ENCODE assay signal across 13 cellular contexts in genomic region chr18:3747176-3747973, GRCh38.
DNase-seq lines count a peak whose midpoint lies in the region; ATAC-seq, FAIRE-seq and TF ChIP-seq lines count a peak whose summit lies in the region.
"Had no signal": no experiment of that assay in that cellular context is flagged by ENCODE, and none has a peak within 500 bp of the region (broad histone marks: within the 10 kb centered on the region; RNA-seq: fewer than 3 reads in every experiment).

No MANE protein-coding gene starts in this region.

- no peaks in the 10 kb centered on the region for H3K27me3 ChIP-seq in bronchial epithelial cell (ENCODE audit: control insufficient read depth, insufficient read depth, low read length)
- H3K27me3 ChIP-seq in lower lobe of right lung (ENCODE audit: low read depth), result no peaks in the 10 kb centered on the region
- H3K27me3 ChIP-seq: body of pancreas had no signal

- H3K4me1 ChIP-seq in lower lobe of right lung, result peaks cover 4% of the 10 kb centered on the region
- H3K4me1 ChIP-seq: body of pancreas had no signal

- TF ChIP-seq CTCF in bronchial epithelial cell (IDR thresholded peaks at IDR 0.05; ENCODE audit: insufficient read depth, low read length, severe bottlenecking), result no peak
- no peak for TF ChIP-seq CTCF in lower lobe of right lung (IDR thresholded peaks at IDR 0.05)

- peak overlapping the region; percentile 25 for H3K27ac ChIP-seq in lower lobe of right lung

- peaks cover 8% of the 10 kb centered on the region for H3K27me3 Mint-ChIP-seq in activated T-cell treated with anti-CD3 and anti-CD28 coated beads, Interleukin-2, amount 50 U/mL, for 72 hours (ENCODE audit: low read depth)

- intact Hi-C loops in lower lobe of right lung (cut with DNase I), result no loop called here

- H3K9me3 ChIP-seq in lower lobe of right lung, result no peaks in the 10 kb centered on the region
- H3K9me3 ChIP-seq: body of pancreas had no signal

- DNase-seq in COLO829 (ENCODE audit: low spot score) (peak; percentile 53), NOMO-1 (lab: John Stamatoyannopoulos, UW; ENCODE audit: unreplicated experiment in 2 of 2) (peak; percentile 90 to 99), bronchial epithelial cell (ENCODE audit: low read depth) (peak; percentile 21), lower lobe of right lung (no peak), GOT3 (lab: John Stamatoyannopoulos, UW) (no peak), NCI-H510A (lab: John Stamatoyannopoulos, UW) (no peak)
- no peak for DNase-seq in activated CD4-positive, alpha-beta T cell treated with anti-CD3 and anti-CD28 coated beads for 1 hour
- no peak for DNase-seq in activated T-cell treated with anti-CD3 and anti-CD28 coated beads, Interleukin-2, amount 50 U/mL, for 72 hours
- DNase-seq: NCI-H2081 treated with DMSO at 0.1 percent for 48 hours had no signal

- H3K4me3 ChIP-seq in bronchial epithelial cell (ENCODE audit: low read depth, low read length), result no peak overlapping the region
- H3K4me3 ChIP-seq in lower lobe of right lung, result no peak overlapping the region
- H3K4me3 ChIP-seq: body of pancreas had no signal

- no peak for FAIRE-seq in bronchial epithelial cell (lab: Jason Lieb, UNC)

- H3K36me3 Mint-ChIP-seq in activated T-cell treated with anti-CD3 and anti-CD28 coated beads, Interleukin-2, amount 50 U/mL, for 72 hours (ENCODE audit: insufficient read depth in 2 of 2), result no peaks in the 10 kb centered on the region

- peak; percentile 50 to 74 for ATAC-seq in lower lobe of right lung
- no peak for ATAC-seq in activated T-cell treated with anti-CD3 and anti-CD28 coated beads, Interleukin-2, amount 50 U/mL, for 72 hours (replicated peaks in 1 of 2)
- ATAC-seq: body of pancreas, WTC11 had no signal

- H3K9me3 Mint-ChIP-seq in activated T-cell treated with anti-CD3 and anti-CD28 coated beads, Interleukin-2, amount 50 U/mL, for 72 hours, result no peaks in the 10 kb centered on the region

- no peak overlapping the region for H3K27ac Mint-ChIP-seq in activated T-cell treated with anti-CD3 and anti-CD28 coated beads, Interleukin-2, amount 50 U/mL, for 72 hours
- H3K27ac Mint-ChIP-seq: IgD-negative memory B cell, WTC11 had no signal

- no peak overlapping the region for H3K4me3 Mint-ChIP-seq in activated T-cell treated with anti-CD3 and anti-CD28 coated beads, Interleukin-2, amount 50 U/mL, for 72 hours
- H3K4me3 Mint-ChIP-seq: IgD-negative memory B cell, neural crest cell, WTC11 had no signal

- no peaks in the 10 kb centered on the region for H3K4me1 Mint-ChIP-seq in activated T-cell treated with anti-CD3 and anti-CD28 coated beads, Interleukin-2, amount 50 U/mL, for 72 hours (ENCODE audit: low read depth)
- H3K4me1 Mint-ChIP-seq: IgD-negative memory B cell, neural crest cell, WTC11 had no signal

- H3K36me3 ChIP-seq in bronchial epithelial cell (ENCODE audit: control insufficient read depth, insufficient read depth, low read length), result no peaks in the 10 kb centered on the region
- no peaks in the 10 kb centered on the region for H3K36me3 ChIP-seq in lower lobe of right lung

Comparison
In these comparisons a context has a peak if more than half of its experiments do, and no peak if none do; other contexts are left out.
1. DNase-seq: peak in COLO829 (single experiment), NOMO-1 (2 of 2) and bronchial epithelial cell (single experiment); none in lower lobe of right lung (single experiment), activated CD4-positive, alpha-beta T cell treated with anti-CD3 and anti-CD28 coated beads for 1 hour (single experiment), activated T-cell treated with anti-CD3 and anti-CD28 coated beads, Interleukin-2, amount 50 U/mL, for 72 hours (0 of 2), GOT3 (single experiment) and NCI-H510A (single experiment).
2. ATAC-seq: peak in lower lobe of right lung (2 of 2); none in activated T-cell treated with anti-CD3 and anti-CD28 coated beads, Interleukin-2, amount 50 U/mL, for 72 hours (0 of 2).